In genomic region chr1:54407201-54407956, GRCh38 we compare ENCODE assay signal across 8 cellular contexts. TPM values are rescaled to one million over a fixed set of nuclear protein-coding genes. Genes with fewer than 3 reads are reported as not detected.
DNase-seq lines count a peak whose midpoint lies in the region; ATAC-seq and TF ChIP-seq lines count a peak whose summit lies in the region.

No MANE protein-coding gene starts in this region.

- H3K9me3 ChIP-seq in skeletal muscle tissue (ENCODE audit: control insufficient read depth in 3 of 3, low read length in 3 of 3) = no peaks in the 10 kb centered on the region

- ATAC-seq in HG03175 (IDR thresholded peaks at IDR 0.05; ENCODE audit: unreplicated experiment) = peak; percentile 44
- no peak for ATAC-seq in GM19397 (IDR thresholded peaks at IDR 0.05; ENCODE audit: unreplicated experiment)

- no peaks in the 10 kb centered on the region for H3K27me3 Mint-ChIP-seq in chondrocyte (ENCODE audit: low read depth)

- H3K4me3 ChIP-seq in GM12864 (ENCODE audit: low read depth, low read length) = peak overlapping the region; percentile 80
- peak overlapping the region; percentile 64 to 83 (median 81) for H3K4me3 ChIP-seq in skeletal muscle tissue (ENCODE audit: low read length in 3 of 3)

- peaks cover 38% of the 10 kb centered on the region for H3K4me1 Mint-ChIP-seq in chondrocyte (ENCODE audit: low read depth)

- no peaks in the 10 kb centered on the region for H3K9me3 Mint-ChIP-seq in chondrocyte (ENCODE audit: low read depth)

- peak overlapping the region; percentile 83 for H3K27ac Mint-ChIP-seq in chondrocyte (ENCODE audit: unreplicated experiment)

- DNase-seq in GM12864 (ENCODE audit: low read depth) (peak; percentile 91), NCI-H446 (lab: John Stamatoyannopoulos, UW) (peak; percentile 89 to 95), chondrocyte (ENCODE audit: low spot score) (no peak), inferior parietal cortex (ENCODE audit: extremely low spot score) (peak; percentile 95)
- DNase-seq in activated CD4-positive, CD25-positive, alpha-beta regulatory T cell treated with anti-CD3 and anti-CD28 coated beads, Interleukin-2, amount 50 U/mL, for 16 hours (ENCODE audit: low read depth, low spot score) = peak; percentile 64

- no peaks in the 10 kb centered on the region for H3K36me3 Mint-ChIP-seq in chondrocyte (ENCODE audit: low read depth)

- H3K27ac ChIP-seq in skeletal muscle tissue (ENCODE audit: low read depth, low read length) = peak overlapping the region; percentile 89

- H3K4me3 Mint-ChIP-seq in chondrocyte (ENCODE audit: unreplicated experiment) = peak overlapping the region; percentile 83

- peak overlapping the region; percentile 83 to 87 (median 83) for H3K9ac ChIP-seq in skeletal muscle tissue (ENCODE audit: low read depth in 1 of 3, low read length in 3 of 3)

- no peak for TF ChIP-seq CTCF in GM12864 (IDR thresholded peaks at IDR 0.05; ENCODE audit: low read depth, low read length, missing control alignments)
- TF ChIP-seq CTCF in chondrocyte (IDR thresholded peaks at IDR 0.05) = no peak

- H3K27me3 ChIP-seq in skeletal muscle tissue (ENCODE audit: control insufficient read depth in 3 of 3, insufficient read depth in 3 of 3, low read length in 3 of 3) = no peaks in the 10 kb centered on the region

- H3K36me3 ChIP-seq in skeletal muscle tissue (ENCODE audit: control insufficient read depth in 3 of 3, insufficient read depth in 3 of 3, low read length in 3 of 3) = peaks cover 0 to 2% (median 0%) of the 10 kb centered on the region in 3 donors

- peaks cover 31 to 46% (median 38%) of the 10 kb centered on the region in 3 donors for H3K4me1 ChIP-seq in skeletal muscle tissue (ENCODE audit: control insufficient read depth in 3 of 3, insufficient read depth in 3 of 3, low read length in 3 of 3)

RNA-seq across cellular contexts. Expression of gene SSBP3, which starts 1.2 kb away (rescaled TPM):
- total RNA-seq in chondrocyte = 22.0 to 41.2 TPM (median 26.2 TPM) in 3 replicates
- 27.1 TPM for total RNA-seq in skeletal muscle tissue
